8 cellular contexts compared by ENCODE assay signal in genomic region chr17:29588561-29589411, GRCh38. TPM values are rescaled to one million over a fixed set of nuclear protein-coding genes. Genes with fewer than 3 reads are reported as not detected.
DNase-seq lines count a peak whose midpoint lies in the region; ATAC-seq and TF ChIP-seq lines count a peak whose summit lies in the region.

No MANE protein-coding gene starts in this region.

- TF ChIP-seq EP300 in sigmoid colon (IDR thresholded peaks at IDR 0.05), result no peak

- peak overlapping the region; percentile 63 for H3K4me3 ChIP-seq in GM12865 (ENCODE audit: low read depth, low read length)
- peak overlapping the region; percentile 85 to 89 for H3K4me3 ChIP-seq in right atrium auricular region
- peak overlapping the region; percentile 66 to 90 (median 83) for H3K4me3 ChIP-seq in sigmoid colon

- H3K27ac ChIP-seq in right atrium auricular region (peak overlapping the region; percentile 80 to 85), sigmoid colon (peak overlapping the region; percentile 82 to 92 (median 88))

- H3K4me1 ChIP-seq in right atrium auricular region (peaks cover 0 to 87% of the 10 kb centered on the region in 2 donors), sigmoid colon (peaks cover 0 to 85% (median 76%) of the 10 kb centered on the region in 4 donors)

- H3K36me3 ChIP-seq in right atrium auricular region (no peaks in the 10 kb centered on the region), sigmoid colon (no peaks in the 10 kb centered on the region)

- TF ChIP-seq POLR2A in sigmoid colon (IDR thresholded peaks at IDR 0.05), result no peak

- WGBS in sigmoid colon, 2 donors, result 1% methylated on average over 72 of the region's 72 CpGs

- no peaks in the 10 kb centered on the region for H3K27me3 ChIP-seq in right atrium auricular region
- H3K27me3 ChIP-seq in sigmoid colon, result no peaks in the 10 kb centered on the region

- intact Hi-C loops in sigmoid colon (cut with DNase I), result loop anchor here (2.0 kb wide), 1 partner anchor 14 kb away; no protein-coding TSS in a partner anchor

- H3K9me3 ChIP-seq in right atrium auricular region (no peaks in the 10 kb centered on the region), sigmoid colon (no peaks in the 10 kb centered on the region)

- DNase-seq in GM12865 (ENCODE audit: low read depth) (peak; percentile 43), NCI-H748 treated with DMSO at 0.1 percent for 48 hours (lab: John Stamatoyannopoulos, UW) (peak; percentile 18), right atrium auricular region (ENCODE audit: low spot score) (no peak), sigmoid colon (no peak), DMS79 treated with DMSO at 0.1 percent for 48 hours (lab: John Stamatoyannopoulos, UW) (no peak)
- peak; percentile 66 for DNase-seq in activated naive CD4-positive, alpha-beta T cell treated with anti-CD3 and anti-CD28 coated beads, Interleukin-2, amount 50 U/mL, for 16 hours

- ATAC-seq in HG02588 (IDR thresholded peaks at IDR 0.05; ENCODE audit: unreplicated experiment), result peak; percentile 9
- ATAC-seq in HG03469 (IDR thresholded peaks at IDR 0.05; ENCODE audit: unreplicated experiment), result no peak

- TF ChIP-seq CTCF in GM12865 (IDR thresholded peaks at IDR 0.05; ENCODE audit: insufficient read depth, low read depth, low read length, missing control alignments), result no peak
- TF ChIP-seq CTCF in right atrium auricular region (IDR thresholded peaks at IDR 0.05), result no peak
- peak in 1 of 4 experiments; percentile 11 for TF ChIP-seq CTCF in sigmoid colon (IDR thresholded peaks at IDR 0.05)

RNA-seq across cellular contexts. Expression of gene GIT1, which starts 0.7 kb away (rescaled TPM):
- total RNA-seq in right atrium auricular region (10 to 100 TPM; 26.7 to 48.1 TPM), sigmoid colon (10 to 100 TPM; 13.6 to 31.3 (median 16.8) TPM)
- polyA plus RNA-seq in sigmoid colon, result 10 to 100 TPM; 16.9 to 28.5 (median 18.0) TPM

RNA-seq across cellular contexts. Expression of gene ANKRD13B, which starts 4.1 kb away (rescaled TPM):
- 1 to 10 TPM; 6.6 to 8.3 TPM for total RNA-seq in right atrium auricular region
- total RNA-seq in sigmoid colon, result 10 to 100 TPM in 1 of 4 donors, 1 to 10 TPM in 3; 5.4 to 17.2 (median 6.2) TPM
- polyA plus RNA-seq in sigmoid colon, result 1 to 10 TPM; 1.6 to 5.2 (median 3.0) TPM

RNA-seq across cellular contexts. Expression of gene TP53I13, which starts 20.3 kb away (rescaled TPM):
- total RNA-seq in right atrium auricular region, result 10 to 100 TPM; 48.8 to 67.0 TPM
- total RNA-seq in sigmoid colon, result 10 to 100 TPM; 28.8 to 41.8 (median 35.4) TPM
- 10 to 100 TPM; 14.4 to 79.0 (median 20.3) TPM for polyA plus RNA-seq in sigmoid colon

RNA-seq across cellular contexts. Expression of gene ABHD15, which starts 21.9 kb away (rescaled TPM):
- total RNA-seq in right atrium auricular region, result 1 to 10 TPM; 9.0 to 9.5 TPM
- total RNA-seq in sigmoid colon, result 10 to 100 TPM in 1 of 4 donors, 1 to 10 TPM in 3; 4.1 to 10.8 (median 6.7) TPM
- 10 to 100 TPM in 1 of 3 donors, 1 to 10 TPM in 2; 4.9 to 10.3 (median 5.4) TPM for polyA plus RNA-seq in sigmoid colon

RNA-seq across cellular contexts. Expression of gene CORO6, which starts 33.9 kb away (rescaled TPM):
- total RNA-seq in right atrium auricular region (10 to 100 TPM; 65.0 to 87.6 TPM), sigmoid colon (10 to 100 TPM; 23.9 to 94.4 (median 35.1) TPM)
- 1 to 10 TPM in 2 of 3 donors, under 1 TPM in 1; 0.23 to 4.9 (median 3.0) TPM for polyA plus RNA-seq in sigmoid colon

Comparison
In these comparisons a context has a peak if more than half of its experiments do, and no peak if none do; other contexts are left out.
1. DNase-seq: peak in GM12865 (single experiment), NCI-H748 treated with DMSO at 0.1 percent for 48 hours (single experiment) and activated naive CD4-positive, alpha-beta T cell treated with anti-CD3 and anti-CD28 coated beads, Interleukin-2, amount 50 U/mL, for 16 hours (single experiment); none in right atrium auricular region (single experiment), sigmoid colon (single experiment) and DMS79 treated with DMSO at 0.1 percent for 48 hours (single experiment).
2. Peak in every context shown above with its lines, with median percentiles within 50 percentile points of each other: H3K4me3 ChIP-seq.